Comparison of ENCODE assay signal across 32 cellular contexts in the genomic region with DNA sequence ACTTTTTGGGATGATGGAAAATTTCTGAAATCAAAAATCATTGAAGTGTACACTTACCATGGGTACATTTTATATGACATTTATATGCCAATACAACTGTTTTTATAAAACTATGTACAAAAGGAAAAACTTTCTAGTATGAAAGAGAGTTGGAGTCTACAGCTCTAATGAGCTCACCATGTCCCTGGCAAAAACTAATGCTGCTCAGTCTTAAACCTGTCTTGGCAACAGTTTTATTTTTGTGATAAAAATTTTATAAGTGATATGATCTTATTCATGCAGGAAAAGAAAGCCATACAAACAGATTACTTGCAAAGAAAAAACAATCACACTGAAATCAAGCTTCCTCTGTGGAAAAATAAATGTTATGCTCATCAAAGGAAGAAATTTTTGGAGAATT.
"Had no signal": no experiment of that assay in that cellular context is flagged by ENCODE, and none has a peak within 500 bp of the region (broad histone marks: within the 10 kb centered on the region; RNA-seq: fewer than 3 reads in every experiment).

No MANE protein-coding gene starts in this region.

- H3K27ac ChIP-seq: ascending aorta, cardiac muscle cell, WERI-Rb-1 had no signal

- ATAC-seq: activated CD4-positive, alpha-beta T cell treated with anti-CD3 and anti-CD28 coated beads for 36 hours; activated CD4-positive, CD25-positive, alpha-beta regulatory T cell treated with anti-CD3 and anti-CD28 coated beads, Interleukin-2, amount 50 U/mL, for 24 hours; activated CD8-positive, alpha-beta memory T cell treated with anti-CD3 and anti-CD28 coated beads, Interleukin-2, amount 10 ng/mL, durations not matched to agents 7 days and 5 days; activated CD8-positive, alpha-beta T cell treated with anti-CD3 and anti-CD28 coated beads, Interleukin-2, amount 10 ng/mL, durations not matched to agents 7 days and 5 days; activated naive CD4-positive, alpha-beta T cell treated with anti-CD3 and anti-CD28 coated beads, Interleukin-2, amount 50 U/mL, for 72 hours; WTC11 had no signal

- H3K36me3 ChIP-seq: ascending aorta, cardiac muscle cell, WERI-Rb-1 had no signal

- H3K4me3 ChIP-seq: ascending aorta, cardiac muscle cell had no signal

- H3K27me3 ChIP-seq: ascending aorta had no signal

- DNase-seq: activated CD4-positive, alpha-beta memory T cell treated with anti-CD3 and anti-CD28 coated beads, Interleukin-2, amount 10 ng/mL, durations not matched to agents 7 days and 5 days; activated CD4-positive, alpha-beta T cell treated with anti-CD3 and anti-CD28 coated beads for 1 hour; activated CD4-positive, alpha-beta T cell treated with anti-CD3 and anti-CD28 coated beads for 36 hours; activated CD4-positive, alpha-beta T cell treated with anti-CD3 and anti-CD28 coated beads for 48 hours; activated CD4-positive, alpha-beta T cell treated with anti-CD3 and anti-CD28 coated beads, Interleukin-2, amount 10 ng/mL, durations not matched to agents 7 days and 5 days; activated CD4-positive, alpha-beta T cell treated with anti-CD3 and anti-CD28 coated beads, Interleukin-2, amount 50 U/mL, for 48 hours; activated CD4-positive, CD25-positive, alpha-beta regulatory T cell; activated CD8-positive, alpha-beta memory T cell treated with anti-CD3 and anti-CD28 coated beads for 24 hours; activated CD8-positive, alpha-beta memory T cell treated with anti-CD3 and anti-CD28 coated beads, Interleukin-2, amount 10 ng/mL, durations not matched to agents 7 days and 5 days; activated CD8-positive, alpha-beta memory T cell treated with anti-CD3 and anti-CD28 coated beads, Interleukin-2, amount 50 U/mL, for 48 hours; activated CD8-positive, alpha-beta T cell treated with anti-CD3 and anti-CD28 coated beads, Interleukin-2, amount 10 ng/mL, durations not matched to agents 7 days and 5 days; activated effector memory CD4-positive, alpha-beta T cell treated with Interleukin-2 at 50 U/mL for 16 hours; activated gamma-delta T cell; activated naive CD4-positive, alpha-beta T cell; activated naive CD4-positive, alpha-beta T cell treated with anti-CD3 and anti-CD28 coated beads for 36 hours; activated naive CD4-positive, alpha-beta T cell treated with anti-CD3 and anti-CD28 coated beads, Interleukin-2, amount 50 U/mL, for 16 hours; activated naive CD8-positive, alpha-beta T cell treated with anti-CD3 and anti-CD28 coated beads for 36 hours; activated T-cell treated with anti-CD3 and anti-CD28 coated beads, Interleukin-2, amount 50 U/mL, for 24 hours; activated T-cell treated with anti-CD3 and anti-CD28 coated beads, Interleukin-2, amount 50 U/mL, for 48 hours; amygdala; anterior cingulate cortex; caudate nucleus; cerebellar nuclear complex; T-helper 1 cell; T-helper 2 cell; T-helper 9 cell; WERI-Rb-1 had no signal

- H3K4me1 ChIP-seq: ascending aorta had no signal

- H3K9me3 ChIP-seq: ascending aorta had no signal
